ENCODE assay signal across 19 cellular contexts in genomic region chr11:46492540-46492939, GRCh38.
DNase-seq lines count a peak whose midpoint lies in the region; ATAC-seq and TF ChIP-seq lines count a peak whose summit lies in the region.
"Had no signal": no experiment of that assay in that cellular context is flagged by ENCODE, and none has a peak within 500 bp of the region (broad histone marks: within the 10 kb centered on the region; RNA-seq: fewer than 3 reads in every experiment).

No MANE protein-coding gene starts in this region.

- H3K27me3 ChIP-seq in BJ (ENCODE audit: control insufficient read depth, insufficient read depth, low read length): no peaks in the 10 kb centered on the region
- H3K27me3 ChIP-seq in hepatocyte: no peaks in the 10 kb centered on the region
- no peaks in the 10 kb centered on the region for H3K27me3 ChIP-seq in PC-9 (ENCODE audit: insufficient read depth, low read depth)

- DNase-seq in BJ (ENCODE audit: low read depth) (peak; percentile 28), hepatocyte (ENCODE audit: low spot score) (peak; percentile 13), PC-9 (no peak), T1000 (lab: John Stamatoyannopoulos, UW) (no peak), Calu3 (no peak), NCI-H2081 (lab: John Stamatoyannopoulos, UW) (no peak)
- DNase-seq: ACHN; activated CD4-positive, alpha-beta T cell treated with anti-CD3 and anti-CD28 coated beads for 48 hours; activated CD8-positive, alpha-beta memory T cell treated with anti-CD3 and anti-CD28 coated beads, Interleukin-2, amount 10 ng/mL, durations not matched to agents 7 days and 5 days; activated effector memory CD4-positive, alpha-beta T cell treated with anti-CD3 and anti-CD28 coated beads, Interleukin-2, amount 50 U/mL, for 16 hours; DND-41; NCI-H187; NK-92 treated with Interleukin-12 subunit alpha and Interleukin-12 subunit beta, amount 100 ng/mL, for 24 hours; stimulated activated CD4-positive, alpha-beta T cell treated with anti-CD3 and anti-CD28 coated beads, Interleukin-4, amount 100 ng/mL, for 4 hours had no signal

- H2AFZ ChIP-seq in hepatocyte (no peak overlapping the region), PC-9 (no peak overlapping the region)

- TF ChIP-seq CTCF in BJ (IDR thresholded peaks at IDR 0.05; ENCODE audit: insufficient read depth, low read depth, low read length) (no peak), hepatocyte (IDR thresholded peaks at IDR 0.05; ENCODE audit: poor library complexity) (no peak), PC-9 (conservative IDR thresholded peaks at IDR 0.05) (no peak), Calu3 (IDR thresholded peaks at IDR 0.05; ENCODE audit: unreplicated experiment) (no peak)

- H3K27ac Mint-ChIP-seq in activated T-helper 17 cell treated with anti-CD3 and anti-CD28 coated beads, Interleukin-2, amount 50 U/mL, for 72 hours: peak overlapping the region; percentile 78
- no peak overlapping the region for H3K27ac Mint-ChIP-seq in Calu3 (ENCODE audit: unreplicated experiment)
- H3K27ac Mint-ChIP-seq: activated CD8-positive, alpha-beta memory T cell treated with anti-CD3 and anti-CD28 coated beads, Interleukin-2, amount 10 ng/mL, durations not matched to agents 7 days and 5 days had no signal

- H3F3A ChIP-seq in PC-9 (ENCODE audit: insufficient read depth, low read depth): peaks cover 15% of the 10 kb centered on the region; the same call in 1 of the 2 replicates

- intact Hi-C loops in PC-9 (cut with micrococcal nuclease; ENCODE audit: unreplicated experiment): loop anchor here (5.0 kb wide), 1 partner anchor 125 kb away; the partner anchor contains the start of genes ATG13 and HARBI1
- intact Hi-C loops in Calu3 (cut with micrococcal nuclease; ENCODE audit: unreplicated experiment): loop anchor here (5.0 kb wide), 1 partner anchor 45 kb away; no protein-coding TSS in a partner anchor

- POLR2A ChIA-PET in BJ (lab: Charles Lee) (no interaction called here), PC-9 (lab: Charles Lee; ENCODE audit: unreplicated experiment) (interaction anchor here (0.6 kb wide), 1 partner anchor 129 kb away, joined by 3 read pairs; no protein-coding TSS in a partner anchor)

- H3K4me1 ChIP-seq in hepatocyte (ENCODE audit: insufficient read depth) (peaks cover 6% of the 10 kb centered on the region), PC-9 (replicated peaks; ENCODE audit: insufficient read depth) (no peaks in the 10 kb centered on the region)

- H3K4me2 ChIP-seq in hepatocyte (no peak overlapping the region), PC-9 (no peak overlapping the region)

- H3K4me3 ChIP-seq in BJ (ENCODE audit: low read depth, low read length) (no peak overlapping the region), hepatocyte (no peak overlapping the region), skin epidermis (no peak overlapping the region), PC-9 (no peak overlapping the region)

- CTCF ChIA-PET in BJ (lab: Yijun Ruan, JAX) (interaction anchor here (0.5 to 3.6 kb wide), 5 partner anchors 11 to 104 kb away, joined by 3 to 17 read pairs (median 3); no protein-coding TSS in a partner anchor), PC-9 (lab: Charles Lee) (no interaction called here), Calu3 (lab: Charles Lee) (interaction anchor here (0.5 kb wide), 1 partner anchor 24 kb away, joined by 4 read pairs; no protein-coding TSS in a partner anchor)

- peaks cover 1% of the 10 kb centered on the region; the same call in 1 of the 2 replicates for H3K36me3 ChIP-seq in BJ (ENCODE audit: control insufficient read depth, insufficient read depth, low read length)
- no peaks in the 10 kb centered on the region for H3K36me3 ChIP-seq in hepatocyte (replicated peaks; ENCODE audit: insufficient read depth, low read depth)
- peaks cover 4% of the 10 kb centered on the region; the same call in 1 of the 2 replicates for H3K36me3 ChIP-seq in PC-9 (ENCODE audit: low read depth)

- H3K4me3 Mint-ChIP-seq in activated T-helper 17 cell treated with anti-CD3 and anti-CD28 coated beads, Interleukin-2, amount 50 U/mL, for 72 hours: no peak overlapping the region
- H3K4me3 Mint-ChIP-seq in Calu3 (ENCODE audit: low read depth, unreplicated experiment): no peak overlapping the region
- H3K4me3 Mint-ChIP-seq: activated CD8-positive, alpha-beta memory T cell treated with anti-CD3 and anti-CD28 coated beads, Interleukin-2, amount 10 ng/mL, durations not matched to agents 7 days and 5 days; IgD-negative memory B cell had no signal

- H3K9me3 Mint-ChIP-seq in activated T-helper 17 cell treated with anti-CD3 and anti-CD28 coated beads, Interleukin-2, amount 50 U/mL, for 72 hours: no peaks in the 10 kb centered on the region
- no peaks in the 10 kb centered on the region for H3K9me3 Mint-ChIP-seq in Calu3 (ENCODE audit: low read depth, unreplicated experiment)
- H3K9me3 Mint-ChIP-seq: IgD-negative memory B cell had no signal

- 70% methylated on average over 11 of the region's 11 CpGs for WGBS in hepatocyte (ENCODE audit: low lambda C conversion rate, missing lambda C conversion rate)

- H3K27me3 Mint-ChIP-seq in activated T-helper 17 cell treated with anti-CD3 and anti-CD28 coated beads, Interleukin-2, amount 50 U/mL, for 72 hours: no peaks in the 10 kb centered on the region
- H3K27me3 Mint-ChIP-seq in Calu3 (ENCODE audit: unreplicated experiment): no peaks in the 10 kb centered on the region
- H3K27me3 Mint-ChIP-seq: activated CD8-positive, alpha-beta memory T cell treated with anti-CD3 and anti-CD28 coated beads, Interleukin-2, amount 10 ng/mL, durations not matched to agents 7 days and 5 days; IgD-negative memory B cell had no signal

- peaks cover 79% of the 10 kb centered on the region for H3K36me3 Mint-ChIP-seq in activated T-helper 17 cell treated with anti-CD3 and anti-CD28 coated beads, Interleukin-2, amount 50 U/mL, for 72 hours (ENCODE audit: low read depth)
- H3K36me3 Mint-ChIP-seq in Calu3 (ENCODE audit: insufficient read depth, unreplicated experiment): peaks cover 16% of the 10 kb centered on the region

- BruUV-seq in PC-9 (replicated peaks; lab: Mats Ljungman, UMichigan) (no TSS peak), Calu3 (replicated peaks; lab: Mats Ljungman, UMichigan) (no TSS peak)

- H3K9me3 ChIP-seq in hepatocyte (ENCODE audit: low read depth) (no peaks in the 10 kb centered on the region), PC-9 (ENCODE audit: insufficient read depth, low read depth) (no peaks in the 10 kb centered on the region)

- H3K4me1 Mint-ChIP-seq in activated T-helper 17 cell treated with anti-CD3 and anti-CD28 coated beads, Interleukin-2, amount 50 U/mL, for 72 hours: peaks cover 10% of the 10 kb centered on the region
- no peaks in the 10 kb centered on the region for H3K4me1 Mint-ChIP-seq in Calu3 (ENCODE audit: low read depth, unreplicated experiment)

- ATAC-seq in activated T-helper 17 cell treated with anti-CD3 and anti-CD28 coated beads, Interleukin-2, amount 50 U/mL, for 72 hours (replicated peaks): no peak
- ATAC-seq: activated CD8-positive, alpha-beta memory T cell treated with anti-CD3 and anti-CD28 coated beads, Interleukin-2, amount 10 ng/mL, durations not matched to agents 7 days and 5 days; left lobe of liver had no signal

- H3K9me2 ChIP-seq in hepatocyte (replicated peaks; ENCODE audit: insufficient read depth) (no peaks in the 10 kb centered on the region), PC-9 (ENCODE audit: insufficient read depth) (no peaks in the 10 kb centered on the region)

- H4K20me1 ChIP-seq in hepatocyte (ENCODE audit: insufficient read depth, poor library complexity, severe bottlenecking): peaks cover 4% of the 10 kb centered on the region
- peaks cover 6% of the 10 kb centered on the region for H4K20me1 ChIP-seq in PC-9 (ENCODE audit: insufficient read depth)

- H3K27ac ChIP-seq in hepatocyte (peak overlapping the region; percentile 54), skin epidermis (peak overlapping the region in 11 of 21 experiments; percentile 1 to 75 (median 51)), PC-9 (no peak overlapping the region)
- H3K27ac ChIP-seq: RWPE1 had no signal

- H3K79me2 ChIP-seq in hepatocyte (no peaks in the 10 kb centered on the region), PC-9 (ENCODE audit: low read depth) (no peaks in the 10 kb centered on the region; the same call in 1 of the 2 replicates)

Comparison
In these comparisons a context has a peak if more than half of its experiments do, and no peak if none do; other contexts are left out.
1. DNase-seq: peak in BJ (single experiment) and hepatocyte (single experiment); none in PC-9 (0 of 2), T1000 (single experiment), Calu3 (single experiment) and NCI-H2081 (0 of 2).